ENCODE assay signal across 12 cellular contexts in genomic region chr7:150567846-150568245, GRCh38. TPM values are rescaled to one million over a fixed set of nuclear protein-coding genes. Genes with fewer than 3 reads are reported as not detected.
DNase-seq lines count a peak whose midpoint lies in the region; ATAC-seq, FAIRE-seq and TF ChIP-seq lines count a peak whose summit lies in the region.
"Had no signal": no experiment of that assay in that cellular context is flagged by ENCODE, and none has a peak within 500 bp of the region (broad histone marks: within the 10 kb centered on the region; RNA-seq: fewer than 3 reads in every experiment).

No MANE protein-coding gene starts in this region.

- H3K4me3 Mint-ChIP-seq in type B pancreatic cell, result no peak overlapping the region

- peak overlapping the region; percentile 3 to 88 for H3K9ac ChIP-seq in liver (ENCODE audit: low read depth in 1 of 2, low read length in 2 of 2)
- H3K9ac ChIP-seq in HepG2 (ENCODE audit: insufficient read depth, low read depth, low read length), result no peak overlapping the region

- POLR2A ChIA-PET in HepG2 (lab: Yijun Ruan, JAX), result no interaction called here

- intact Hi-C loops in HepG2 (cut with micrococcal nuclease; ENCODE audit: unreplicated experiment), result no loop called here
- intact Hi-C loops in vagina (cut with DNase I), result no loop called here

- CTCF ChIA-PET in HepG2 (lab: Yijun Ruan, JAX; ENCODE audit: low intra/inter-chr PET ratio, low total read pairs), result no interaction called here

- ATAC-seq in HepG2 (no peak), GM18868 (IDR thresholded peaks at IDR 0.05; ENCODE audit: unreplicated experiment) (no peak)

- BruUV-seq in HepG2 (replicated peaks; lab: Mats Ljungman, UMichigan), result no TSS peak

- H3K36me3 Mint-ChIP-seq in type B pancreatic cell, result no peaks in the 10 kb centered on the region

- H3K27me3 ChIP-seq in liver (ENCODE audit: control insufficient read depth in 4 of 4, insufficient read depth in 4 of 4, low read length in 3 of 4) (no peaks in the 10 kb centered on the region), HepG2 (ENCODE audit: control insufficient read depth in 1 of 2, insufficient read depth in 2 of 2, low read length in 2 of 2) (peaks cover 0 to 12% of the 10 kb centered on the region in 2 experiments; a peak in 1 of 5 replicates), neutrophil (no peaks in the 10 kb centered on the region), vagina (no peaks in the 10 kb centered on the region)
- H3K27me3 ChIP-seq in effector memory CD4-positive, alpha-beta T cell (replicated peaks; ENCODE audit: control insufficient read depth, insufficient read depth, low read length, poor library complexity, severe bottlenecking), result no peaks in the 10 kb centered on the region

- TF ChIP-seq RAD21 in liver (IDR thresholded peaks at IDR 0.05), result no peak
- TF ChIP-seq RAD21 in HepG2 (CRISPR knock-in tag; IDR thresholded peaks at IDR 0.05), result no peak

- 60% methylated on average over 3 of the region's 3 CpGs for WGBS in liver
- 10% methylated on average over 3 of the region's 3 CpGs for WGBS in HepG2 (ENCODE audit: low lambda C conversion rate)

- in situ Hi-C loops in HepG2 (cut with HindIII; ENCODE audit: extremely low pct_ligation_motif_present, low pct_unique_long_range_greater_than_20kb), result no loop called here

- H4K20me1 ChIP-seq in HepG2 (ENCODE audit: insufficient read depth, low read length), result no peaks in the 10 kb centered on the region

- H3K9me3 Mint-ChIP-seq in type B pancreatic cell, result no peaks in the 10 kb centered on the region

- TF ChIP-seq CTCF in liver (IDR thresholded peaks at IDR 0.05; ENCODE audit: low read depth, low read length, missing input control), result no peak
- TF ChIP-seq CTCF in HepG2 (CRISPR knock-in tag; IDR thresholded peaks at IDR 0.05), result no peak
- no peak for TF ChIP-seq CTCF in neutrophil (IDR thresholded peaks at IDR 0.05)
- TF ChIP-seq CTCF in vagina (IDR thresholded peaks at IDR 0.05), result no peak
- no peak for TF ChIP-seq CTCF in type B pancreatic cell (conservative IDR thresholded peaks at IDR 0.05)

- peaks cover 0 to 4% (median 2%) of the 10 kb centered on the region in 4 donors for H3K36me3 ChIP-seq in liver (ENCODE audit: control insufficient read depth in 4 of 4, insufficient read depth in 3 of 4, low read depth in 1 of 4, low read length in 3 of 4)
- H3K36me3 ChIP-seq in HepG2 (replicated peaks in 1 of 2; ENCODE audit: control insufficient read depth in 1 of 2, insufficient read depth in 2 of 2, low read length in 2 of 2), result no peaks in the 10 kb centered on the region
- peaks cover 34% of the 10 kb centered on the region for H3K36me3 ChIP-seq in effector memory CD4-positive, alpha-beta T cell (ENCODE audit: control insufficient read depth, insufficient read depth, low read length)
- peaks cover 26% of the 10 kb centered on the region for H3K36me3 ChIP-seq in neutrophil
- peaks cover 0 to 15% of the 10 kb centered on the region in 2 donors for H3K36me3 ChIP-seq in vagina
- H3K36me3 ChIP-seq: WERI-Rb-1 had no signal

- peak overlapping the region; percentile 43 to 66 (median 65) for H3K4me3 ChIP-seq in liver (ENCODE audit: low read depth in 1 of 3, low read length in 3 of 3)
- no peak overlapping the region for H3K4me3 ChIP-seq in HepG2 (replicated peaks in 1 of 3; ENCODE audit: insufficient read depth in 1 of 3, low read depth in 2 of 3, low read length in 3 of 3)
- H3K4me3 ChIP-seq in effector memory CD4-positive, alpha-beta T cell (ENCODE audit: insufficient read depth, low read depth, low read length, poor library complexity, severe bottlenecking), result peak overlapping the region; percentile 80
- peak overlapping the region; percentile 68 to 74 for H3K4me3 ChIP-seq in neutrophil (ENCODE audit: low read depth in 1 of 2, low read length in 1 of 2)
- H3K4me3 ChIP-seq in vagina, result peak overlapping the region; percentile 16 to 43

- no peaks in the 10 kb centered on the region for H3K9me3 ChIP-seq in liver (ENCODE audit: control insufficient read depth in 4 of 4, low read length in 3 of 4)
- H3K9me3 ChIP-seq in HepG2 (ENCODE audit: low read length), result no peaks in the 10 kb centered on the region
- peaks cover 26% of the 10 kb centered on the region for H3K9me3 ChIP-seq in effector memory CD4-positive, alpha-beta T cell (ENCODE audit: control insufficient read depth, low read length)
- H3K9me3 ChIP-seq in neutrophil, result no peaks in the 10 kb centered on the region
- no peaks in the 10 kb centered on the region for H3K9me3 ChIP-seq in vagina

- no peak for FAIRE-seq in HepG2 (lab: Jason Lieb, UNC)

- H3K4me1 ChIP-seq in liver (ENCODE audit: control insufficient read depth in 4 of 4, insufficient read depth in 4 of 4, low read length in 3 of 4) (no peaks in the 10 kb centered on the region), HepG2 (ENCODE audit: insufficient read depth, low read length) (no peaks in the 10 kb centered on the region), neutrophil (ENCODE audit: control insufficient read depth in 1 of 2, insufficient read depth in 1 of 2, low read depth in 1 of 2, low read length in 1 of 2) (peaks cover 51 to 52% of the 10 kb centered on the region in 2 experiments), vagina (no peaks in the 10 kb centered on the region)
- H3K4me1 ChIP-seq in effector memory CD4-positive, alpha-beta T cell (ENCODE audit: control insufficient read depth, insufficient read depth, low read length, poor library complexity, severe bottlenecking), result peaks cover 37% of the 10 kb centered on the region

- TF ChIP-seq POLR2A in HepG2 (IDR thresholded peaks at IDR 0.05; ENCODE audit: insufficient read depth in 1 of 2, low read depth in 2 of 2, low read length in 2 of 2) (no peak), vagina (IDR thresholded peaks at IDR 0.05) (no peak)

- H3K27me3 Mint-ChIP-seq in type B pancreatic cell, result peaks cover 3% of the 10 kb centered on the region

- no peaks in the 10 kb centered on the region for H3K4me1 Mint-ChIP-seq in type B pancreatic cell (ENCODE audit: unreplicated experiment)

- peak overlapping the region; percentile 63 to 65 for H3K27ac ChIP-seq in liver (ENCODE audit: low read depth in 1 of 2, low read length in 2 of 2)
- no peak overlapping the region for H3K27ac ChIP-seq in HepG2 (ENCODE audit: extremely low read length, insufficient read depth, low read length)
- H3K27ac ChIP-seq in effector memory CD4-positive, alpha-beta T cell (ENCODE audit: insufficient read depth, low read length, poor library complexity, severe bottlenecking), result peak overlapping the region; percentile 75
- peak overlapping the region; percentile 86 for H3K27ac ChIP-seq in neutrophil
- peak overlapping the region; percentile 52 for H3K27ac ChIP-seq in vagina
- H3K27ac ChIP-seq: WERI-Rb-1 had no signal

- no peaks in the 10 kb centered on the region for H3K79me2 ChIP-seq in HepG2 (ENCODE audit: insufficient read depth, low read length)

- H3K27ac Mint-ChIP-seq in type B pancreatic cell, result no peak overlapping the region

- no peak overlapping the region for H3K4me2 ChIP-seq in HepG2 (ENCODE audit: low read depth, low read length)

- no peak for TF ChIP-seq EP300 in HepG2 (IDR thresholded peaks at IDR 0.05; ENCODE audit: low read depth in 2 of 2, low read length in 2 of 2)
- no peak for TF ChIP-seq EP300 in HepG2 (CRISPR knock-in tag; IDR thresholded peaks at IDR 0.05; ENCODE audit: borderline replicate concordance)

- DNase-seq in HepG2 (ENCODE audit: low spot score) (no peak), vagina (ENCODE audit: extremely low spot score in 2 of 2) (no peak), cerebellum (ENCODE audit: low spot score) (no peak), type B pancreatic cell (ENCODE audit: extremely low spot score, unreplicated experiment) (no peak)
- DNase-seq in effector memory CD4-positive, alpha-beta T cell, result no peak
- DNase-seq: SHP77 treated with DMSO at 0.1 percent for 48 hours, WERI-Rb-1 had no signal

- no peak overlapping the region for H2AFZ ChIP-seq in HepG2 (ENCODE audit: low read length)

RNA-seq across cellular contexts. Expression of gene GIMAP4, which starts 0.7 kb away (rescaled TPM):
- 10 to 100 TPM; 15.6 to 21.3 TPM for total RNA-seq in liver
- polyA plus RNA-seq in liver, result 10 to 100 TPM; 14.6 to 15.7 TPM
- total RNA-seq in HepG2 (2016; rRNA removed; fragmentation: Illumina TruSeq; extraction: Trizol), result not detected in 2 replicates
- total RNA-seq in HepG2 (2016; cell fraction: cytosol; rRNA removed; fragmentation: Illumina TruSeq; extraction: Trizol; ENCODE audit: low read depth), result not detected in 2 replicates
- total RNA-seq in HepG2 (2016; cell fraction: insoluble cytoplasmic fraction; rRNA removed; fragmentation: Illumina TruSeq; extraction: Trizol), result not detected in 2 replicates
- not detected in 2 replicates for total RNA-seq in HepG2 (2016; cell fraction: membrane; rRNA removed; fragmentation: Illumina TruSeq; extraction: Trizol)
- total RNA-seq in HepG2 (2016; cell fraction: nucleus; rRNA removed; fragmentation: Illumina TruSeq; extraction: Trizol), result not detected in 2 replicates
- polyA plus RNA-seq in HepG2 (2011; rRNA removed), result not detected in 2 replicates
- polyA plus RNA-seq in HepG2 (2011; cell fraction: cytosol; rRNA removed), result not detected in 2 replicates
- not detected in 2 replicates for polyA plus RNA-seq in HepG2 (2011; cell fraction: nucleus; rRNA removed)
- not detected in 2 replicates for polyA plus RNA-seq in HepG2 (2012)
- polyA plus RNA-seq in HepG2 (2016; cell fraction: cytosol; fragmentation: Illumina TruSeq; extraction: Trizol; ENCODE audit: low read depth), result not detected in 2 replicates
- not detected in 2 replicates for polyA plus RNA-seq in HepG2 (2016; cell fraction: insoluble cytoplasmic fraction; fragmentation: Illumina TruSeq; extraction: Trizol; ENCODE audit: low read depth)
- not detected in 2 replicates for polyA plus RNA-seq in HepG2 (2016; cell fraction: membrane; fragmentation: Illumina TruSeq; extraction: Trizol; ENCODE audit: low read depth)
- polyA plus RNA-seq in HepG2 (2016; cell fraction: nucleus; fragmentation: Illumina TruSeq; extraction: Trizol; ENCODE audit: insufficient read depth, low read depth), result not detected in 2 replicates
- polyA minus RNA-seq in HepG2 (2011; rRNA and poly(A)+ RNA removed; ENCODE audit: low replicate concordance), result not detected in 2 replicates
- not detected in 2 replicates for polyA minus RNA-seq in HepG2 (2011; cell fraction: cytosol; rRNA and poly(A)+ RNA removed)
- polyA minus RNA-seq in HepG2 (2011; cell fraction: nucleus; rRNA and poly(A)+ RNA removed), result not detected in 2 replicates
- total RNA-seq in vagina, result 25.3 TPM
- total RNA-seq in cerebellum, result 6.4 TPM
- not detected in 2 replicates for total RNA-seq in type B pancreatic cell (ENCODE audit: low replicate concordance)
- total RNA-seq: HT1080 had no signal

RNA-seq across cellular contexts. Expression of gene GIMAP7, which starts 53.2 kb away (rescaled TPM):
- total RNA-seq in liver (10 to 100 TPM in 1 of 2 donors, 1 to 10 TPM in 1; 4.8 to 10.9 TPM), HepG2 (2016; rRNA removed; fragmentation: Illumina TruSeq; extraction: Trizol) (not detected in 2 replicates), vagina (16.0 TPM), cerebellum (1.8 TPM), type B pancreatic cell (ENCODE audit: low replicate concordance) (not detected in 2 replicates)
- polyA plus RNA-seq in liver (10 to 100 TPM; 10.2 to 12.8 TPM), HepG2 (2011; rRNA removed) (not detected in 2 replicates)
- not detected in 2 replicates for total RNA-seq in HepG2 (2016; cell fraction: cytosol; rRNA removed; fragmentation: Illumina TruSeq; extraction: Trizol; ENCODE audit: low read depth)
- not detected in 2 replicates for total RNA-seq in HepG2 (2016; cell fraction: insoluble cytoplasmic fraction; rRNA removed; fragmentation: Illumina TruSeq; extraction: Trizol)
- total RNA-seq in HepG2 (2016; cell fraction: membrane; rRNA removed; fragmentation: Illumina TruSeq; extraction: Trizol), result not detected in 2 replicates
- not detected in 2 replicates for total RNA-seq in HepG2 (2016; cell fraction: nucleus; rRNA removed; fragmentation: Illumina TruSeq; extraction: Trizol)
- polyA plus RNA-seq in HepG2 (2011; cell fraction: cytosol; rRNA removed), result not detected in 2 replicates
- polyA plus RNA-seq in HepG2 (2011; cell fraction: nucleus; rRNA removed), result not detected in 2 replicates
- polyA plus RNA-seq in HepG2 (2012), result not detected in 2 replicates
- not detected in 2 replicates for polyA plus RNA-seq in HepG2 (2016; cell fraction: cytosol; fragmentation: Illumina TruSeq; extraction: Trizol; ENCODE audit: low read depth)
- not detected in 2 replicates for polyA plus RNA-seq in HepG2 (2016; cell fraction: insoluble cytoplasmic fraction; fragmentation: Illumina TruSeq; extraction: Trizol; ENCODE audit: low read depth)
- not detected in 2 replicates for polyA plus RNA-seq in HepG2 (2016; cell fraction: membrane; fragmentation: Illumina TruSeq; extraction: Trizol; ENCODE audit: low read depth)
- not detected in 2 replicates for polyA plus RNA-seq in HepG2 (2016; cell fraction: nucleus; fragmentation: Illumina TruSeq; extraction: Trizol; ENCODE audit: insufficient read depth, low read depth)
- polyA minus RNA-seq in HepG2 (2011; rRNA and poly(A)+ RNA removed; ENCODE audit: low replicate concordance), result not detected in 2 replicates
- not detected in 2 replicates for polyA minus RNA-seq in HepG2 (2011; cell fraction: cytosol; rRNA and poly(A)+ RNA removed)
- polyA minus RNA-seq in HepG2 (2011; cell fraction: nucleus; rRNA and poly(A)+ RNA removed), result not detected in 2 replicates
- total RNA-seq: HT1080, kidney epithelial cell had no signal

Comparison
In these comparisons a context has a peak if more than half of its experiments do, and no peak if none do; other contexts are left out.
1. H3K4me3 ChIP-seq: peak in liver (3 of 3), effector memory CD4-positive, alpha-beta T cell (single experiment), neutrophil (2 of 2) and vagina (2 of 2); none in HepG2 (0 of 3).